Comparison of ENCODE assay signal across 23 cellular contexts in genomic region chr7:128078309-128078708, GRCh38. TPM values are rescaled to one million over a fixed set of nuclear protein-coding genes. Genes with fewer than 3 reads are reported as not detected.
"Had no signal": no experiment of that assay in that cellular context is flagged by ENCODE, and none has a peak within 500 bp of the region (broad histone marks: within the 10 kb centered on the region; RNA-seq: fewer than 3 reads in every experiment).

No MANE protein-coding gene starts in this region.

- H3K9ac ChIP-seq: parathyroid adenoma had no signal

- H3K27me3 ChIP-seq: esophagus muscularis mucosa, foreskin keratinocyte, gastroesophageal sphincter, heart right ventricle, right lobe of liver, stomach, thyroid gland had no signal

- FAIRE-seq: endothelial cell of umbilical vein, islet of Langerhans had no signal

- H3K9me3 ChIP-seq: esophagus muscularis mucosa, gastroesophageal sphincter, heart right ventricle, right lobe of liver, stomach, thyroid gland had no signal

- H3K4me3 ChIP-seq: coronary artery, esophagus muscularis mucosa, gastroesophageal sphincter, heart right ventricle, lung, right lobe of liver, smooth muscle cell, stomach, thyroid gland had no signal

- DNase-seq: dermis blood vessel endothelial cell; effector memory CD4-positive, alpha-beta T cell; foreskin keratinocyte; glutamatergic neuron; heart right ventricle; hippocampal formation; natural killer cell; right lobe of liver; stimulated activated CD4-positive, alpha-beta T cell treated with anti-CD3 and anti-CD28 coated beads, Interleukin-12 subunit alpha, Interleukin-12 subunit beta, amount 100 ng/mL, for 4 hours; stimulated activated CD4-positive, alpha-beta T cell treated with anti-CD3 and anti-CD28 coated beads, Interleukin-1b, Interleukin-23, amount 100 ng/mL, for 48 hours; stimulated activated CD4-positive, alpha-beta T cell treated with anti-CD3 and anti-CD28 coated beads, Interleukin-4, amount 100 ng/mL, for 1 hour; stimulated activated CD8-positive, alpha-beta memory T cell treated with anti-CD3 and anti-CD28 coated beads, Interleukin-4, amount 100 ng/mL, for 48 hours; stimulated activated naive CD4-positive, alpha-beta T cell treated with Interleukin-2 at 50 U/mL for 16 hours; stomach; thyroid gland had no signal

- H2AFZ ChIP-seq: parathyroid adenoma had no signal

- H3K4me1 ChIP-seq: foreskin keratinocyte, parathyroid adenoma, thyroid gland had no signal

- ATAC-seq: foreskin keratinocyte, gastroesophageal sphincter, heart right ventricle, natural killer cell had no signal

- H3K27ac ChIP-seq: coronary artery, esophagus muscularis mucosa, foreskin keratinocyte, gastroesophageal sphincter, heart right ventricle, parathyroid adenoma, right lobe of liver, stomach, thyroid gland had no signal

- H3K4me2 ChIP-seq: smooth muscle cell had no signal

RNA-seq across cellular contexts. Expression of gene LRRC4, which starts 47.1 kb away (rescaled TPM):
- total RNA-seq: smooth muscle cell had no signal
- polyA plus RNA-seq: smooth muscle cell had no signal
